In genomic region chr9:94166237-94167054, GRCh38 we compare ENCODE assay signal across 8 cellular contexts.
DNase-seq lines count a peak whose midpoint lies in the region; ATAC-seq and TF ChIP-seq lines count a peak whose summit lies in the region.

No MANE protein-coding gene starts in this region.

- H3F3A ChIP-seq in PC-9 (ENCODE audit: insufficient read depth, low read depth), result peaks cover 7% of the 10 kb centered on the region

- peaks cover 35% of the 10 kb centered on the region for H3K4me1 ChIP-seq in PC-9 (replicated peaks; ENCODE audit: insufficient read depth)
- H3K4me1 ChIP-seq in esophagus muscularis mucosa, result peaks cover 31 to 50% (median 44%) of the 10 kb centered on the region in 4 donors
- H3K4me1 ChIP-seq in muscle layer of duodenum (ENCODE audit: control insufficient read depth in 1 of 2, insufficient read depth in 2 of 2, low read length in 2 of 2), result peaks cover 19 to 34% of the 10 kb centered on the region in 2 donors

- no peak overlapping the region for H2AFZ ChIP-seq in PC-9

- H3K9me2 ChIP-seq in PC-9 (ENCODE audit: insufficient read depth), result no peaks in the 10 kb centered on the region

- H3K36me3 ChIP-seq in PC-9 (ENCODE audit: low read depth), result peaks cover 11% of the 10 kb centered on the region
- H3K36me3 ChIP-seq in esophagus muscularis mucosa, result peaks cover 0 to 2% (median 0%) of the 10 kb centered on the region in 4 donors
- peaks cover 0 to 8% of the 10 kb centered on the region in 2 donors for H3K36me3 ChIP-seq in muscle layer of duodenum (ENCODE audit: control insufficient read depth in 1 of 2, insufficient read depth in 2 of 2, low read length in 2 of 2)

- H3K27ac ChIP-seq in PC-9, result peak overlapping the region; percentile 96
- H3K27ac ChIP-seq in esophagus muscularis mucosa (replicated peaks in 1 of 4), result peak overlapping the region; percentile 100
- H3K27ac ChIP-seq in muscle layer of duodenum (ENCODE audit: low read length), result peak overlapping the region; percentile 98

- peak; percentile 62 for TF ChIP-seq EP300 in esophagus muscularis mucosa (IDR thresholded peaks at IDR 0.05)

- peak; percentile 71 for ATAC-seq in GM21723 (IDR thresholded peaks at IDR 0.05; ENCODE audit: unreplicated experiment)

- in situ Hi-C loops in KBM-7 (cut with MboI; ENCODE audit: low pct_unique_long_range_greater_than_20kb, low sequenced_read_pairs), result no loop called here

- BruUV-seq in PC-9 (replicated peaks; lab: Mats Ljungman, UMichigan), result no TSS peak

- peak; percentile 94 for TF ChIP-seq POLR2A in esophagus muscularis mucosa (IDR thresholded peaks at IDR 0.05; ENCODE audit: low read depth)

- 0% methylated on average over 19 of the region's 100 CpGs for WGBS in esophagus muscularis mucosa

- peaks cover 46% of the 10 kb centered on the region for H3K79me2 ChIP-seq in PC-9 (ENCODE audit: low read depth)

- H3K27me3 ChIP-seq in PC-9 (ENCODE audit: insufficient read depth, low read depth) (no peaks in the 10 kb centered on the region), esophagus muscularis mucosa (no peaks in the 10 kb centered on the region), muscle layer of duodenum (ENCODE audit: low read depth, low read length) (no peaks in the 10 kb centered on the region)

- DNase-seq in DMS79 (lab: John Stamatoyannopoulos, UW), result peak; percentile 88
- DNase-seq in KBM-7, result peak; percentile 99
- peak; percentile 94 to 98 for DNase-seq in PC-9
- peak; percentile 94 for DNase-seq in activated T-cell treated with anti-CD3 and anti-CD28 coated beads, Interleukin-2, amount 50 U/mL, for 48 hours
- DNase-seq in esophagus muscularis mucosa (ENCODE audit: extremely low spot score), result peak; percentile 100
- DNase-seq in stimulated activated CD8-positive, alpha-beta memory T cell treated with anti-CD3 and anti-CD28 coated beads, Interleukin-7, amount 100 ng/mL, for 24 hours (ENCODE audit: low read depth), result peak; percentile 90

- peak overlapping the region; percentile 84 for H3K4me2 ChIP-seq in PC-9

- POLR2A ChIA-PET in PC-9 (lab: Charles Lee; ENCODE audit: unreplicated experiment), result interaction anchor here (0.5 to 0.6 kb wide), 3 partner anchors 45 to 483 kb away, joined by 4 to 5 read pairs (median 5); no protein-coding TSS in a partner anchor

- peak overlapping the region; percentile 92 for H3K4me3 ChIP-seq in PC-9
- peak overlapping the region; percentile 88 to 98 (median 94) for H3K4me3 ChIP-seq in esophagus muscularis mucosa
- peak overlapping the region; percentile 83 to 84 for H3K4me3 ChIP-seq in muscle layer of duodenum (ENCODE audit: low read depth in 1 of 2, low read length in 2 of 2)

- intact Hi-C loops in PC-9 (cut with micrococcal nuclease; ENCODE audit: unreplicated experiment), result loop anchor here (1.0 to 5.0 kb wide), 5 partner anchors 26 to 1344 kb away; partner anchors contain the start of gene CARD19
- intact Hi-C loops in esophagus muscularis mucosa (cut with DNase I), result loop anchor here (5.0 kb wide), 1 partner anchor 34 kb away; no protein-coding TSS in a partner anchor

- no peak for TF ChIP-seq CTCF in PC-9 (conservative IDR thresholded peaks at IDR 0.05)
- peak in 2 of 3 experiments; percentile 6 to 34 for TF ChIP-seq CTCF in esophagus muscularis mucosa (IDR thresholded peaks at IDR 0.05)

- CTCF ChIA-PET in PC-9 (lab: Charles Lee), result interaction anchor here (0.5 kb wide), 1 partner anchor 1289 kb away, joined by 3 read pairs; no protein-coding TSS in a partner anchor

- H3K9me3 ChIP-seq in PC-9 (ENCODE audit: insufficient read depth, low read depth) (no peaks in the 10 kb centered on the region), esophagus muscularis mucosa (no peaks in the 10 kb centered on the region), muscle layer of duodenum (ENCODE audit: control insufficient read depth in 1 of 2, low read length in 2 of 2) (no peaks in the 10 kb centered on the region)

- peaks cover 46% of the 10 kb centered on the region for H4K20me1 ChIP-seq in PC-9 (ENCODE audit: insufficient read depth)

Comparison
In these comparisons a context has a peak if more than half of its experiments do, and no peak if none do; other contexts are left out.
1. Peak in every context shown above with its lines: DNase-seq, ATAC-seq, H3K4me3 ChIP-seq and H3K27ac ChIP-seq.